23 cellular contexts compared by ENCODE assay signal in genomic region chr3:72794079-72794478, GRCh38.
"Had no signal": no experiment of that assay in that cellular context is flagged by ENCODE, and none has a peak within 500 bp of the region (broad histone marks: within the 10 kb centered on the region; RNA-seq: fewer than 3 reads in every experiment).

No MANE protein-coding gene starts in this region.

- H3K4me3 ChIP-seq: coronary artery, dorsolateral prefrontal cortex, esophagus muscularis mucosa, gastroesophageal sphincter, heart left ventricle, hepatocyte, left lung, lower lobe of right lung, mucosa of descending colon had no signal

- DNase-seq: dermis blood vessel endothelial cell; dorsolateral prefrontal cortex; effector CD4-positive, alpha-beta T cell; effector memory CD4-positive, alpha-beta T cell; foreskin keratinocyte; heart left ventricle; hypothalamus; immature natural killer cell; islet precursor cell; kidney; kidney glomerular epithelial cell; left lung; left ventricle myocardium superior; lower lobe of right lung; mesenchymal stem cell; mucosa of descending colon; naive B cell had no signal

- H3K4me2 ChIP-seq: hepatocyte had no signal

- H3K79me2 ChIP-seq: hepatocyte had no signal

- H3K27me3 ChIP-seq: dorsolateral prefrontal cortex, esophagus muscularis mucosa, foreskin keratinocyte, gastroesophageal sphincter, heart left ventricle, hepatocyte, left lung had no signal

- H3K27ac ChIP-seq: coronary artery, dorsolateral prefrontal cortex, esophagus muscularis mucosa, foreskin keratinocyte, gastroesophageal sphincter, heart left ventricle, hepatocyte, left lung, lower lobe of right lung had no signal

- ATAC-seq: foreskin keratinocyte, gastroesophageal sphincter, heart left ventricle, left lung, left ventricle myocardium superior, lower lobe of right lung, mucosa of descending colon had no signal

- FAIRE-seq: colon, endothelial cell of umbilical vein, kidney had no signal

- H3K9me3 ChIP-seq: esophagus muscularis mucosa, gastroesophageal sphincter, heart left ventricle, left lung, lower lobe of right lung, mucosa of descending colon had no signal

- H2AFZ ChIP-seq: hepatocyte had no signal

- H3K4me1 ChIP-seq: foreskin keratinocyte, left lung, lower lobe of right lung had no signal
